Comparison of ENCODE assay signal across 2 cellular contexts in the genomic region with DNA sequence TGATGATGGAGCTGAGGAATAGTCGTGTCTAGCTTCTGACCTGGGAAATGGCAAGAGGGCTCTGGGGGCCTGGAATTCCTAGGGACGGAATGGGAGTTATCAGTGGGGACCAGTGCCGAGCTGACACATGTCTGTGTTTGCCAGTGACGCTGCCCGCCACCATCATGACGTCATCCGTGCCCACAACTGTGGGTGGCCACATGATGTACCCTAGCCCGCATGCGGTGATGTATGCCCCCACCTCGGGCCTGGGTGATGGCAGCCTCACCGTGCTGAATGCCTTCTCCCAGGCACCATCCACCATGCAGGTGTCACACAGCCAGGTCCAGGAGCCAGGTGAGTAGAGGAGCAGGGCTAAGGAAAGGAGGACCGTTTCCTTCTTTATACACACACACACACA.
TF ChIP-seq lines count a peak whose summit lies in the region.

No MANE protein-coding gene starts in this region.

TF ChIP-seq in GM12891, 5 proteins besides CTCF, POLR2A, EP300 and RAD21:
- no peak for TF ChIP-seq PAX5 (IDR thresholded peaks at IDR 0.05; ENCODE audit: insufficient read depth, low read length, severe bottlenecking)
- TF ChIP-seq POLR2AphosphoS5 (IDR thresholded peaks at IDR 0.05; ENCODE audit: low read depth, low read length): no peak
- TF ChIP-seq POU2F2 (IDR thresholded peaks at IDR 0.05; ENCODE audit: low read depth, low read length): no peak
- TF ChIP-seq TAF1 (IDR thresholded peaks at IDR 0.05; ENCODE audit: low read depth, low read length): no peak
- TF ChIP-seq SPI1 (IDR thresholded peaks at IDR 0.05; ENCODE audit: low read depth, low read length): no peak

TF ChIP-seq in H1, 55 proteins besides CTCF, POLR2A, EP300 and RAD21:
- TF ChIP-seq POLR2AphosphoS5 (IDR thresholded peaks at IDR 0.05; ENCODE audit: low read depth, low read length) (peak; percentile 73; the same call in 1 of the 2 replicates), GABPA (IDR thresholded peaks at IDR 0.05; ENCODE audit: borderline replicate concordance, insufficient read depth, low read length) (no peak), JUND (IDR thresholded peaks at IDR 0.05; ENCODE audit: low read length) (no peak), CHD2 (IDR thresholded peaks at IDR 0.05; ENCODE audit: low read length) (no peak)
